ENCODE assay signal across 16 cellular contexts in genomic region chr19:2528543-2529173, GRCh38. TPM values are rescaled to one million over a fixed set of nuclear protein-coding genes. Genes with fewer than 3 reads are reported as not detected.
DNase-seq lines count a peak whose midpoint lies in the region; FAIRE-seq and TF ChIP-seq lines count a peak whose summit lies in the region.
"Had no signal": no experiment of that assay in that cellular context is flagged by ENCODE, and none has a peak within 500 bp of the region (broad histone marks: within the 10 kb centered on the region; RNA-seq: fewer than 3 reads in every experiment).

No MANE protein-coding gene starts in this region.

- TF ChIP-seq POLR2A in spleen (IDR thresholded peaks at IDR 0.05) = no peak

- H3K27me3 ChIP-seq in brain microvascular endothelial cell (replicated peaks) (no peaks in the 10 kb centered on the region), spleen (replicated peaks in 1 of 7) (no peaks in the 10 kb centered on the region)
- H3K27me3 ChIP-seq: cardiac muscle cell had no signal

- CTCF ChIA-PET in HEK293 (lab: Yijun Ruan, JAX) = interaction anchor here (0.7 kb wide), 1 partner anchor 14 kb away, joined by 3 read pairs; no protein-coding TSS in a partner anchor

- peaks cover 7% of the 10 kb centered on the region; the same call in 1 of the 2 replicates for H3K4me1 ChIP-seq in HEK293 (ENCODE audit: control insufficient read depth, insufficient read depth, low read length)
- H3K4me1 ChIP-seq in kidney (ENCODE audit: control insufficient read depth in 1 of 2, insufficient read depth in 1 of 2, low read depth in 1 of 2, low read length in 2 of 2) = peaks cover 5 to 15% of the 10 kb centered on the region in 2 donors
- peaks cover 0 to 16% (median 9%) of the 10 kb centered on the region in 6 donors for H3K4me1 ChIP-seq in spleen

- H3K9me3 ChIP-seq in HEK293 (ENCODE audit: control insufficient read depth, insufficient read depth, low read depth, low read length) (no peaks in the 10 kb centered on the region), kidney (ENCODE audit: control insufficient read depth in 1 of 2, low read length in 2 of 2) (peaks cover 0 to 6% of the 10 kb centered on the region in 2 donors), spleen (no peaks in the 10 kb centered on the region)
- H3K9me3 ChIP-seq: thoracic aorta had no signal

- no peak for FAIRE-seq in kidney (lab: Jason Lieb, UNC)
- FAIRE-seq: GM12891, islet of Langerhans had no signal

- no peak overlapping the region for H3K9ac ChIP-seq in kidney (ENCODE audit: low read length in 2 of 2)

- no peak overlapping the region for H3K4me3 ChIP-seq in HEK293 (ENCODE audit: low read depth, low read length)
- no peak overlapping the region for H3K4me3 ChIP-seq in brain microvascular endothelial cell (ENCODE audit: low read depth, low read length)
- no peak overlapping the region for H3K4me3 ChIP-seq in kidney (ENCODE audit: low read length in 2 of 2)
- no peak overlapping the region for H3K4me3 ChIP-seq in spleen
- H3K4me3 ChIP-seq: cardiac muscle cell, thoracic aorta had no signal

- POLR2A ChIA-PET in HEK293 (lab: Yijun Ruan, JAX) = interaction anchor here (1.1 to 3.8 kb wide), 5 partner anchors 14 to 52 kb away, joined by 3 to 62 read pairs (median 7); partner anchors contain the start of gene GADD45B

- WGBS in spleen, 5 donors = 58 to 79% (median 68%) methylated on average over 8 to 12 of the region's 12 CpGs

- H3K27ac ChIP-seq in HEK293 (ENCODE audit: extremely low read depth, low read depth, low read length) = no peak overlapping the region
- peak overlapping the region; percentile 68 for H3K27ac ChIP-seq in brain microvascular endothelial cell
- no peak overlapping the region for H3K27ac ChIP-seq in kidney (ENCODE audit: low read depth in 2 of 2, low read length in 2 of 2)
- H3K27ac ChIP-seq in spleen = no peak overlapping the region
- H3K27ac ChIP-seq: cardiac muscle cell, thoracic aorta had no signal

- TF ChIP-seq CTCF in HEK293 (tag by site-specific recombination; IDR thresholded peaks at IDR 0.05) (no peak), brain microvascular endothelial cell (IDR thresholded peaks at IDR 0.05; ENCODE audit: low read depth, low read length, missing control alignments) (no peak), kidney (IDR thresholded peaks at IDR 0.05; ENCODE audit: borderline replicate concordance, extremely low read depth, insufficient read depth) (no peak), spleen (IDR thresholded peaks at IDR 0.05 in 8 of 11, conservative IDR thresholded peaks at IDR 0.05 in 3 of 11) (no peak)

- no peak for DNase-seq in brain microvascular endothelial cell
- DNase-seq in kidney = peak; percentile 51
- peak; percentile 60 for DNase-seq in spleen
- DNase-seq in SIG-M5 (lab: John Stamatoyannopoulos, UW) = no peak
- no peak for DNase-seq in activated CD4-positive, CD25-positive, alpha-beta regulatory T cell treated with anti-CD3 and anti-CD28 coated beads, Interleukin-2, amount 50 U/mL, for 72 hours
- DNase-seq in NCI-H1417 (lab: John Stamatoyannopoulos, UW) = no peak
- DNase-seq in NCI-H345 (lab: John Stamatoyannopoulos, UW) = no peak
- DNase-seq: activated CD4-positive, CD25-positive, alpha-beta regulatory T cell; effector memory CD8-positive, alpha-beta T cell; glutamatergic neuron; NCI-H2171 had no signal

- intact Hi-C loops in kidney (cut with DNase I) = no loop called here
- intact Hi-C loops in spleen (cut with DNase I; ENCODE audit: low total_unique reads) = no loop called here

- H3K36me3 ChIP-seq in HEK293 (ENCODE audit: control insufficient read depth in 2 of 2, insufficient read depth in 1 of 2, low read length in 2 of 2) (no peaks in the 10 kb centered on the region), brain microvascular endothelial cell (replicated peaks) (no peaks in the 10 kb centered on the region), kidney (ENCODE audit: control insufficient read depth in 1 of 2, insufficient read depth in 2 of 2, low read length in 2 of 2) (no peaks in the 10 kb centered on the region), spleen (peaks cover 0 to 8% (median 0%) of the 10 kb centered on the region in 6 donors)
- H3K36me3 ChIP-seq: cardiac muscle cell, thoracic aorta had no signal

- in situ Hi-C loops in brain microvascular endothelial cell (cut with HindIII; ENCODE audit: low pct_ligation_motif_present, low sequenced_read_pairs) = no loop called here

TF ChIP-seq in HEK293, 187 proteins besides CTCF, POLR2A, EP300 and RAD21:
- TF ChIP-seq, protein P1, sequence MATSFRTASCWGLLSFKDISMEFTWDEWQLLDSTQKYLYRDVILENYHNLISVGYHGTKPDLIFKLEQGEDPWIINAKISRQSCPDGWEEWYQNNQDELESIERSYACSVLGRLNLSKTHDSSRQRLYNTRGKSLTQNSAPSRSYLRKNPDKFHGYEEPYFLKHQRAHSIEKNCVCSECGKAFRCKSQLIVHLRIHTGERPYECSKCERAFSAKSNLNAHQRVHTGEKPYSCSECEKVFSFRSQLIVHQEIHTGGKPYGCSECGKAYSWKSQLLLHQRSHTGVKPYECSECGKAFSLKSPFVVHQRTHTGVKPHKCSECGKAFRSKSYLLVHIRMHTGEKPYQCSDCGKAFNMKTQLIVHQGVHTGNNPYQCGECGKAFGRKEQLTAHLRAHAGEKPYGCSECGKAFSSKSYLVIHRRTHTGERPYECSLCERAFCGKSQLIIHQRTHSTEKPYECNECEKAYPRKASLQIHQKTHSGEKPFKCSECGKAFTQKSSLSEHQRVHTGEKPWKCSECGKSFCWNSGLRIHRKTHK (tag by site-specific recombination; IDR thresholded peaks at IDR 0.05) = no peak
- TF ChIP-seq ZNF768 (tag by site-specific recombination; IDR thresholded peaks at IDR 0.05) = peak; percentile 80; the same call in 1 of the 2 replicates
- TF ChIP-seq ZNF571 (tag by site-specific recombination; IDR thresholded peaks at IDR 0.05) = no peak
- TF ChIP-seq ZNF335 (tag by site-specific recombination; conservative IDR thresholded peaks at IDR 0.05) = peak; percentile 5; the same call in 1 of the 2 replicates
- no peak for TF ChIP-seq ZBTB7A (tag by site-specific recombination; IDR thresholded peaks at IDR 0.05; ENCODE audit: low read depth)
- no peak for TF ChIP-seq ZNF366 (tag by site-specific recombination; conservative IDR thresholded peaks at IDR 0.05)

RNA-seq across cellular contexts. Expression of gene GADD45B, which starts 52.7 kb away (rescaled TPM):
- total RNA-seq in kidney (88.5 TPM), spleen (100 to 1,000 TPM in 1 of 7 donors, 10 to 100 TPM in 6; 57.4 to 114 (median 77.4) TPM)
- polyA plus RNA-seq in kidney (ENCODE audit: insufficient read depth, low read depth, low replicate concordance) (149 TPM), spleen (10 to 100 TPM; 40.6 to 76.9 (median 43.3) TPM)

Comparison
In these comparisons a context has a peak if more than half of its experiments do, and no peak if none do; other contexts are left out.
1. DNase-seq: peak in kidney (single experiment) and spleen (single experiment); none in brain microvascular endothelial cell (single experiment), SIG-M5 (single experiment), activated CD4-positive, CD25-positive, alpha-beta regulatory T cell treated with anti-CD3 and anti-CD28 coated beads, Interleukin-2, amount 50 U/mL, for 72 hours (single experiment), NCI-H1417 (0 of 3) and NCI-H345 (single experiment).